14 cellular contexts compared by ENCODE assay signal in the genomic region with DNA sequence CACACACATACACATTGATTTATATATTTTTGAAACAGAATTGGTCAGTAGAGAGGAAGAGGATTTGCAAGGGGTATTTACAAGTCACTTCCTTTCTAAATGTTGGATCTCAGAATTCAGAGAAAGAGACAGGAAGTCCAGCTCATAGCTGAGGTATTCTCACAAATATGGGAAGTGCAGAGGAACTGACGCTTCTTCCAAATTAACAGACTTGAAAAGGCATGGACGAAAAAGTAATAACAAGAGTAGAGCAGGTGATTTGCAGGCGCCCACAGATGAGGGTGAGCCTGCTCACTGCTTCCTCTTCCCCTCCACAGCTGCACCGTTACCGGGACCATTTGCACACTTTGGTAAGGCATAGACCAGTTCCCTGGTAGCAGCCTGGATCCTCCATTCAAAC.
DNase-seq lines count a peak whose midpoint lies in the region; ATAC-seq and TF ChIP-seq lines count a peak whose summit lies in the region.
"Had no signal": no experiment of that assay in that cellular context is flagged by ENCODE, and none has a peak within 500 bp of the region (broad histone marks: within the 10 kb centered on the region; RNA-seq: fewer than 3 reads in every experiment).

No MANE protein-coding gene starts in this region.

- ATAC-seq in HG02884 (IDR thresholded peaks at IDR 0.05; ENCODE audit: unreplicated experiment): peak; percentile 59

- H3K9ac ChIP-seq in BLaER1 treated with 17β-estradiol and CSF1 and Interleukin-3, amounts not matched to agents 10 nM and 100 nM: 0 out of 22 replicates have a peak overlapping the region, but pooled peaks of 1 of the 11 experiments have one; percentile 15

- H3K4me3 ChIP-seq in BLaER1 treated with 17β-estradiol and CSF1 and Interleukin-3, amounts not matched to agents 10 nM and 100 nM: peak overlapping the region in 5 of 10 experiments; percentile 1 to 44 (median 10); a peak in 6 of 20 replicates

- no peaks in the 10 kb centered on the region for H4K20me1 ChIP-seq in BLaER1 treated with 17β-estradiol and CSF1 and Interleukin-3, amounts not matched to agents 10 nM and 100 nM

- H3K27me3 ChIP-seq in BLaER1 treated with 17β-estradiol and CSF1 and Interleukin-3, amounts not matched to agents 10 nM and 100 nM: peaks cover 8 to 16% (median 11%) of the 10 kb centered on the region in 11 experiments; a peak in 20 of 22 replicates

- H3K9me3 ChIP-seq in BLaER1 treated with 17β-estradiol and CSF1 and Interleukin-3, amounts not matched to agents 10 nM and 100 nM (replicated peaks in 1 of 11): no peaks in the 10 kb centered on the region
- H3K9me3 ChIP-seq: neutrophil had no signal

- no peaks in the 10 kb centered on the region for H3K36me3 ChIP-seq in BLaER1 treated with 17β-estradiol and CSF1 and Interleukin-3, amounts not matched to agents 10 nM and 100 nM
- H3K36me3 ChIP-seq: neutrophil had no signal

- DNase-seq in lung microvascular endothelial cell (ENCODE audit: low read depth in 2 of 2) (peak; percentile 41 to 88), NCI-H146 (lab: John Stamatoyannopoulos, UW) (no peak), NCI-H2171 (lab: John Stamatoyannopoulos, UW) (no peak), amygdala (lab: John Stamatoyannopoulos, UW) (no peak)
- no peak for DNase-seq in stimulated activated CD4-positive, alpha-beta T cell treated with anti-CD3 and anti-CD28 coated beads, Interleukin-1b, Interleukin-23, amount 100 ng/mL, for 48 hours
- DNase-seq: central memory CD4-positive, alpha-beta T cell; DMS53; hypothalamus; NCI-H2081; SHP77 treated with DMSO at 0.1 percent for 48 hours had no signal

- H3K4me1 ChIP-seq in BLaER1 treated with 17β-estradiol and CSF1 and Interleukin-3, amounts not matched to agents 10 nM and 100 nM: peaks cover 17 to 41% (median 25%) of the 10 kb centered on the region in 10 experiments

- TF ChIP-seq CTCF in VCaP (conservative IDR thresholded peaks at IDR 0.05): no peak

- H3K4me2 ChIP-seq in BLaER1 treated with 17β-estradiol and CSF1 and Interleukin-3, amounts not matched to agents 10 nM and 100 nM: peak overlapping the region; percentile 47 to 93 (median 75)

- H3K27ac ChIP-seq in BLaER1 treated with 17β-estradiol and CSF1 and Interleukin-3, amounts not matched to agents 10 nM and 100 nM: peak overlapping the region in 1 of 11 experiments; percentile 23; a peak in 3 of 22 replicates
- peak overlapping the region; percentile 13; the same call in 1 of the 2 replicates for H3K27ac ChIP-seq in VCaP
- H3K27ac ChIP-seq: neutrophil had no signal

Comparison
In these comparisons a context has a peak if more than half of its experiments do, and no peak if none do; other contexts are left out.
1. DNase-seq: peak in lung microvascular endothelial cell (2 of 2); none in NCI-H146 (single experiment), NCI-H2171 (single experiment), amygdala (0 of 56) and stimulated activated CD4-positive, alpha-beta T cell treated with anti-CD3 and anti-CD28 coated beads, Interleukin-1b, Interleukin-23, amount 100 ng/mL, for 48 hours (single experiment).